8 cellular contexts compared by ENCODE assay signal in the genomic region with DNA sequence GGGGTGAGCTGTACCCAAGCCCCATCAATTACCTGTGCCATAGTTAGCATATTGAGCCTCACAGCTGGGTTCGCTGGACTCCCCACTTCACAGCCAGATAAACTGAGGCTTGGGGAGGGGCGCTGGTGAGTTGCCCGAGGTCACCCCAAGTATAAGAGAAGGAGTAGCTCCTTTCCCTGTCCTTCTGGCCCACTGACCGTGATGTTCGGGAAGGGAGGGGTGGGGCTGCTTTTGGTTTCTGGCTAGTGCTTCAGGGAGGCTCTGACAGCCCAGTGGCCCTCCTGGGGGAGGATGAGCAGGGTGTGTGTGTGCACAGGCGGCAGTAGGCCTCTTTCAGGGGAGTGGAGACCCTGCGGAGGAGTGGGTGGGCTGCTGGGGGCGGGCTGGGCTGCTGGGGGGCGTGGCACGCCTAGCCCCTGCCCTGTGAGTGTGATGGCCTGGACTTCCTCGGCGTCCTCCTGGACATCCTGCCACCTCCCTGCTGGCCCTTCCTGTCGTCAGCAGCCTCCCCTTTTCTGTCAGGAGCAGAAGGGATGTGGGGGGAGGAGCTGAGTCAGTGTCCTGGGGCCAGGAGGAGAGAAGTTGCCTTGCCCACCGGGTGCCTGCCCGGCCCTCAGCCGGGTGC. TPM values are rescaled to one million over a fixed set of nuclear protein-coding genes. Genes with fewer than 3 reads are reported as not detected.
DNase-seq lines count a peak whose midpoint lies in the region; ATAC-seq and TF ChIP-seq lines count a peak whose summit lies in the region.

No MANE protein-coding gene starts in this region.

- peak overlapping the region; percentile 99 for H3K4me3 ChIP-seq in RWPE2 (ENCODE audit: severe bottlenecking)
- H3K4me3 ChIP-seq in epithelial cell of esophagus (ENCODE audit: low read length) = peak overlapping the region; percentile 81
- peak overlapping the region; percentile 65 for H3K4me3 ChIP-seq in naive thymus-derived CD4-positive, alpha-beta T cell (ENCODE audit: low read length)

- peaks cover 56% of the 10 kb centered on the region for H3K4me1 ChIP-seq in RWPE2 (ENCODE audit: insufficient read depth, poor library complexity, severe bottlenecking)
- peaks cover 9 to 18% of the 10 kb centered on the region in 2 donors for H3K4me1 ChIP-seq in naive thymus-derived CD4-positive, alpha-beta T cell (ENCODE audit: control insufficient read depth in 2 of 2, insufficient read depth in 2 of 2, low read length in 2 of 2)

- H3K27me3 ChIP-seq in RWPE2 (ENCODE audit: insufficient read depth, poor library complexity, severe bottlenecking) = no peaks in the 10 kb centered on the region
- H3K27me3 ChIP-seq in naive thymus-derived CD4-positive, alpha-beta T cell (ENCODE audit: control insufficient read depth in 2 of 2, insufficient read depth in 2 of 2, low read length in 2 of 2) = no peaks in the 10 kb centered on the region

- DNase-seq in EL = peak; percentile 89
- DNase-seq in RWPE2 (ENCODE audit: low spot score) = no peak
- DNase-seq in epithelial cell of esophagus (ENCODE audit: low read depth) = peak; percentile 39
- no peak for DNase-seq in naive thymus-derived CD4-positive, alpha-beta T cell
- no peak for DNase-seq in NCI-H1436 (lab: John Stamatoyannopoulos, UW)
- no peak for DNase-seq in C1 segment of cervical spinal cord (lab: John Stamatoyannopoulos, UW)

- peaks cover 0 to 3% (median 0%) of the 10 kb centered on the region in 5 donors for H3K36me3 Mint-ChIP-seq in naive thymus-derived CD4-positive, alpha-beta T cell

- no peaks in the 10 kb centered on the region for H3K9me3 ChIP-seq in RWPE2 (ENCODE audit: severe bottlenecking)
- no peaks in the 10 kb centered on the region for H3K9me3 ChIP-seq in naive thymus-derived CD4-positive, alpha-beta T cell (ENCODE audit: control insufficient read depth in 2 of 3, low read length in 3 of 3)

- peak overlapping the region; percentile 98 for H3K27ac ChIP-seq in RWPE2 (ENCODE audit: poor library complexity, severe bottlenecking)
- H3K27ac ChIP-seq in naive thymus-derived CD4-positive, alpha-beta T cell (ENCODE audit: low read depth, low read length) = peak overlapping the region; percentile 77

- H3K4me3 Mint-ChIP-seq in naive thymus-derived CD4-positive, alpha-beta T cell = peak overlapping the region; percentile 82 to 95 (median 90)

- TF ChIP-seq CTCF in RWPE2 (IDR thresholded peaks at IDR 0.05; ENCODE audit: poor library complexity, severe bottlenecking) (no peak), epithelial cell of esophagus (IDR thresholded peaks at IDR 0.05; ENCODE audit: insufficient read depth, low read depth, low read length, missing control alignments) (no peak)

- ATAC-seq in RWPE2 (ENCODE audit: low read depth) = 0 out of 3 replicates have a peak, but pooled peaks have one; percentile 4
- ATAC-seq in naive thymus-derived CD4-positive, alpha-beta T cell = no peak
- no peak for ATAC-seq in GM21381 (IDR thresholded peaks at IDR 0.05; ENCODE audit: unreplicated experiment)
- no peak for ATAC-seq in GM21360 (IDR thresholded peaks at IDR 0.05; ENCODE audit: unreplicated experiment)

- intact Hi-C loops in naive thymus-derived CD4-positive, alpha-beta T cell (cut with micrococcal nuclease) = loop anchor here (2.0 to 5.0 kb wide), 6 partner anchors 50 to 505 kb away; partner anchors contain the start of genes GGA1 (in 2 of the 2), GCAT (in 1 of the 2), RAC2 (in 1 of the 2) and SH3BP1 (in 1 of the 2)

- CTCF ChIA-PET in naive thymus-derived CD4-positive, alpha-beta T cell (lab: Charles Lee) = interaction anchor here (1.1 kb wide), 1 partner anchor 104 kb away, joined by 3 read pairs; no protein-coding TSS in a partner anchor

- POLR2A ChIA-PET in naive thymus-derived CD4-positive, alpha-beta T cell (lab: Charles Lee) = interaction anchor here (1.2 kb wide), 1 partner anchor 61 kb away, joined by 3 read pairs; the partner anchor contains the start of gene NOL12

- H3K27ac Mint-ChIP-seq in naive thymus-derived CD4-positive, alpha-beta T cell = peak overlapping the region in 8 of 9 donors; percentile 50 to 88 (median 83)

- H3K27me3 Mint-ChIP-seq in naive thymus-derived CD4-positive, alpha-beta T cell = no peaks in the 10 kb centered on the region

- H3K9me3 Mint-ChIP-seq in naive thymus-derived CD4-positive, alpha-beta T cell = peaks cover 0 to 3% (median 0%) of the 10 kb centered on the region in 11 donors

- H3K4me1 Mint-ChIP-seq in naive thymus-derived CD4-positive, alpha-beta T cell = peaks cover 13 to 36% (median 26%) of the 10 kb centered on the region in 7 donors

- H3K36me3 ChIP-seq in RWPE2 (ENCODE audit: low read depth) = peaks cover 7% of the 10 kb centered on the region
- no peaks in the 10 kb centered on the region for H3K36me3 ChIP-seq in naive thymus-derived CD4-positive, alpha-beta T cell (ENCODE audit: control insufficient read depth in 2 of 3, insufficient read depth in 3 of 3, low read length in 3 of 3)

RNA-seq across cellular contexts. Expression of gene TRIOBP, which starts 50.4 kb away (rescaled TPM):
- 10 to 100 TPM; 15.0 to 43.0 (median 25.7) TPM for total RNA-seq in naive thymus-derived CD4-positive, alpha-beta T cell
- polyA plus RNA-seq in naive thymus-derived CD4-positive, alpha-beta T cell = 10 to 100 TPM in 1 of 2 donors, 1 to 10 TPM in 1; 6.7 to 15.4 TPM

Comparison
In these comparisons a context has a peak if more than half of its experiments do, and no peak if none do; other contexts are left out.
1. DNase-seq: peak in EL (single experiment) and epithelial cell of esophagus (single experiment); none in RWPE2 (single experiment), naive thymus-derived CD4-positive, alpha-beta T cell (0 of 9), NCI-H1436 (single experiment) and C1 segment of cervical spinal cord (0 of 14).
2. Peak in every context shown above with its lines, with median percentiles within 50 percentile points of each other: H3K4me3 ChIP-seq.